ENCODE assay signal across 18 cellular contexts in genomic region chr2:239499989-239500914, GRCh38.
A peak's percentile ranks its signal among the peaks of the same experiment; 100 is the strongest.
DNase-seq lines count a peak whose midpoint lies in the region; ATAC-seq and TF ChIP-seq lines count a peak whose summit lies in the region.
"Had no signal": no experiment of that assay in that cellular context is flagged by ENCODE, and none has a peak within 500 bp of the region (broad histone marks: within the 10 kb centered on the region; RNA-seq: fewer than 3 reads in every experiment).

No MANE protein-coding gene starts in this region.

- no peak for TF ChIP-seq CTCF in breast epithelium (IDR thresholded peaks at IDR 0.05)
- no peak for TF ChIP-seq CTCF in mammary epithelial cell (conservative IDR thresholded peaks at IDR 0.05 in 1 of 2, IDR thresholded peaks at IDR 0.05 in 1 of 2; ENCODE audit: extremely low read depth in 1 of 2, insufficient read depth in 1 of 2, low read depth in 1 of 2, low read length in 2 of 2)
- no peak for TF ChIP-seq CTCF in fibroblast of mammary gland (conservative IDR thresholded peaks at IDR 0.05; ENCODE audit: control insufficient read depth, insufficient read depth, low read depth, low read length)
- no peak for TF ChIP-seq CTCF in mucosa of descending colon (IDR thresholded peaks at IDR 0.05)
- no peak for TF ChIP-seq CTCF in uterus (IDR thresholded peaks at IDR 0.05)

- no TSS peak for BruUV-seq in mammary epithelial cell (replicated peaks; lab: Mats Ljungman, UMichigan)

- H3K27ac ChIP-seq in breast epithelium: peak overlapping the region; percentile 43 to 56
- no peak overlapping the region for H3K27ac ChIP-seq in mammary epithelial cell (ENCODE audit: insufficient read depth, low read depth, low read length)
- peak overlapping the region; percentile 10 to 40 for H3K27ac ChIP-seq in uterus
- H3K27ac ChIP-seq: A549, ascending aorta, PC-9, WERI-Rb-1 had no signal

- H2AFZ ChIP-seq in mammary epithelial cell (ENCODE audit: low read depth, low read length): no peak overlapping the region
- H2AFZ ChIP-seq: PC-9 had no signal

- peaks cover 64% of the 10 kb centered on the region for H3K27me3 Mint-ChIP-seq in stimulated activated memory B cell treated with anti-CD40 and anti-IgM and Interleukin-4, amounts not matched to agents 10 μg/mL and 1 μg/mL and 100 μg/mL, for 72 hours

- CTCF ChIA-PET in mammary epithelial cell (lab: Charles Lee; ENCODE audit: low non-redundant PET): no interaction called here

- no peak overlapping the region for H3K4me3 Mint-ChIP-seq in stimulated activated memory B cell treated with anti-CD40 and anti-IgM and Interleukin-4, amounts not matched to agents 10 μg/mL and 1 μg/mL and 100 μg/mL, for 72 hours
- H3K4me3 Mint-ChIP-seq: IgD-negative memory B cell had no signal

- no peaks in the 10 kb centered on the region for H3K4me1 Mint-ChIP-seq in stimulated activated memory B cell treated with anti-CD40 and anti-IgM and Interleukin-4, amounts not matched to agents 10 μg/mL and 1 μg/mL and 100 μg/mL, for 72 hours
- H3K4me1 Mint-ChIP-seq: IgD-negative memory B cell had no signal

- peaks cover 2% of the 10 kb centered on the region for H3K9me3 Mint-ChIP-seq in stimulated activated memory B cell treated with anti-CD40 and anti-IgM and Interleukin-4, amounts not matched to agents 10 μg/mL and 1 μg/mL and 100 μg/mL, for 72 hours

- H3K79me2 ChIP-seq in mammary epithelial cell (ENCODE audit: insufficient read depth, low read length): no peaks in the 10 kb centered on the region

- no peak overlapping the region for H3K27ac Mint-ChIP-seq in stimulated activated memory B cell treated with anti-CD40 and anti-IgM and Interleukin-4, amounts not matched to agents 10 μg/mL and 1 μg/mL and 100 μg/mL, for 72 hours

- H3K4me2 ChIP-seq in mammary epithelial cell (ENCODE audit: insufficient read depth, low read depth, low read length): no peak overlapping the region
- H3K4me2 ChIP-seq: A549, PC-9 had no signal

- no peak overlapping the region for H3K4me3 ChIP-seq in breast epithelium
- no peak overlapping the region for H3K4me3 ChIP-seq in mammary epithelial cell (replicated peaks in 1 of 3; ENCODE audit: insufficient read depth in 1 of 3, low read depth in 2 of 3, low read length in 3 of 3)
- no peak overlapping the region for H3K4me3 ChIP-seq in fibroblast of mammary gland (ENCODE audit: control insufficient read depth, low read depth, low read length)
- no peak overlapping the region for H3K4me3 ChIP-seq in mucosa of descending colon
- H3K4me3 ChIP-seq in uterus: no peak overlapping the region
- H3K4me3 ChIP-seq in MG63: no peak overlapping the region
- H3K4me3 ChIP-seq: A549, ascending aorta, PC-9 had no signal

- H3K36me3 ChIP-seq in breast epithelium (no peaks in the 10 kb centered on the region), mammary epithelial cell (ENCODE audit: insufficient read depth, low read length) (no peaks in the 10 kb centered on the region), mucosa of descending colon (ENCODE audit: low read depth) (no peaks in the 10 kb centered on the region), uterus (no peaks in the 10 kb centered on the region), MG63 (no peaks in the 10 kb centered on the region)
- H3K36me3 ChIP-seq: ascending aorta, WERI-Rb-1 had no signal

- ATAC-seq in mucosa of descending colon (peak; percentile 18), HG03108 (IDR thresholded peaks at IDR 0.05; ENCODE audit: unreplicated experiment) (no peak)
- ATAC-seq in stimulated activated memory B cell treated with anti-CD40 and anti-IgM and Interleukin-4, amounts not matched to agents 10 μg/mL and 1 μg/mL and 100 μg/mL, for 72 hours: no peak
- ATAC-seq: A549 had no signal

- no peak overlapping the region for H3K9ac ChIP-seq in mammary epithelial cell (ENCODE audit: insufficient read depth, low read length)

- H3K9me3 ChIP-seq in breast epithelium (no peaks in the 10 kb centered on the region), mammary epithelial cell (replicated peaks; ENCODE audit: insufficient read depth, low read length) (peaks cover 15% of the 10 kb centered on the region), mucosa of descending colon (no peaks in the 10 kb centered on the region), uterus (no peaks in the 10 kb centered on the region), MG63 (no peaks in the 10 kb centered on the region)
- H3K9me3 ChIP-seq: ascending aorta had no signal

- H4K20me1 ChIP-seq in mammary epithelial cell (ENCODE audit: insufficient read depth, low read length): no peaks in the 10 kb centered on the region

- dilution Hi-C loops in mammary epithelial cell (cut with HindIII; ENCODE audit: low sequenced_read_pairs): no loop called here

- in situ Hi-C loops in mammary epithelial cell (cut with MboI; ENCODE audit: low sequenced_read_pairs in 2 of 2): no loop called here

- no peaks in the 10 kb centered on the region for H3K36me3 Mint-ChIP-seq in stimulated activated memory B cell treated with anti-CD40 and anti-IgM and Interleukin-4, amounts not matched to agents 10 μg/mL and 1 μg/mL and 100 μg/mL, for 72 hours
- H3K36me3 Mint-ChIP-seq: IgD-negative memory B cell had no signal

- intact Hi-C loops in breast epithelium (cut with DNase I; ENCODE audit: low total_unique reads): no loop called here
- intact Hi-C loops in mammary epithelial cell (cut with micrococcal nuclease): no loop called here
- intact Hi-C loops in mucosa of descending colon (cut with DNase I, micrococcal nuclease): no loop called here
- intact Hi-C loops in uterus (cut with DNase I; ENCODE audit: low total_unique reads): no loop called here

- H3K27me3 ChIP-seq in breast epithelium: no peaks in the 10 kb centered on the region
- H3K27me3 ChIP-seq in mammary epithelial cell (ENCODE audit: insufficient read depth, low read length): no peaks in the 10 kb centered on the region
- H3K27me3 ChIP-seq in uterus: no peaks in the 10 kb centered on the region
- H3K27me3 ChIP-seq in MG63: no peaks in the 10 kb centered on the region
- H3K27me3 ChIP-seq: ascending aorta had no signal

- TF ChIP-seq POLR2A in breast epithelium (IDR thresholded peaks at IDR 0.05) (no peak), uterus (IDR thresholded peaks at IDR 0.05) (no peak)

- DNase-seq in breast epithelium (ENCODE audit: low spot score in 2 of 2): no peak
- no peak for DNase-seq in mammary epithelial cell
- peak; percentile 39 for DNase-seq in fibroblast of mammary gland (ENCODE audit: low read depth)
- no peak for DNase-seq in mucosa of descending colon
- peak in 1 of 2 donors; percentile 56 for DNase-seq in uterus
- DNase-seq in MG63: no peak
- DNase-seq: activated CD8-positive, alpha-beta memory T cell treated with anti-CD3 and anti-CD28 coated beads for 24 hours; foreskin melanocyte; NCI-H1436; NCI-H510A; PC-9; SW 1271; WERI-Rb-1 had no signal

- no peaks in the 10 kb centered on the region for H3K4me1 ChIP-seq in breast epithelium
- H3K4me1 ChIP-seq in mammary epithelial cell (ENCODE audit: insufficient read depth, low read length): no peaks in the 10 kb centered on the region
- H3K4me1 ChIP-seq in mucosa of descending colon (ENCODE audit: low read depth): peaks cover 4% of the 10 kb centered on the region
- H3K4me1 ChIP-seq in uterus: no peaks in the 10 kb centered on the region
- H3K4me1 ChIP-seq: A549 had no signal

- WGBS in mammary epithelial cell (ENCODE audit: low coverage, missing lambda C conversion rate): 49% methylated on average over 11 of the region's 16 CpGs
